ENCODE assay signal across 19 cellular contexts in the genomic region with DNA sequence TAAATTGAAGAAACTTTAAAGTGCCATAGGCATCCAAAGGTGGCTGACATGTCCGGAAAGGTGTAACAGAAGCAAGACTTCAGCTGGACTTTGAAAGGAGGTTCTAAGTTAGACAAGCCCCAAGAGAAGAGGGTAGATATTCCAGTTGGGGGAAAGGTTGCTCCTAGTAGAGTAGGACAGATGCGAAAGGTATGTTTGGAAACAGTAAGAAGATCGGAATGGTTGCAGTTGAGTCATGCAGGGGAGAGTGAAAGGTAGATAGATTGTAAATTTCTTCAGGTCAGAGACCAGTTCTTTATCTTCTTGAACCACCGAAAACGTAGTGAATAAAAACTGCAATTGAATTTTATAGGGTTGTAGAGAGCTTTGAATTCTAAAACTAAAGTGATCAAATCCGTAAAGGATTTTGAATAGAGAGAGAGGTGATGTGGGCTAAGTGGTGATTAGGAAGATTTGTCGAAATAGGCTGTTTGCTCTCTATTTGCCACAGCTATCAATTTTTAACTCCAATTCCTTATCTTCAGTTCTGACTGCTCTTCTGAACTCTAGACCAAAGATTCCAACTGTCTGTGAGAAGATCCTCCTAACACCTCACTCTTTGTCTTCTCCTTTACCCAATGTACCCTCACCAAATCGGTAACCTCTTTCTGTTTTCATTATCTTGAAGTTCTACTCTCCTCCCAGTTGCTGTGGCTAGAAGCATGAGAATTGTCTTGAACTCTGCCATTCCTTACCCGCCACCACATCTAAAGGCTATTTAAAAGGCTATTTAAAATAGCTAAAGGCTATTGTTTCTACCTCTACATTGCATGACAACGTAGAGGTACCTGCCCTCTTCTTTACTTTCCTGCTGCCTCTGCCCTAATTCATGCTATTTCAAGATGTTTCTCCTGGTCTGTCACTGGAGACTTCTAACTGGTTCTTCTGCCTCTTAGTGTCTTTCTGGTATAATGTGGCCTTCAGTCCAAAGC. TPM values are rescaled to one million over a fixed set of nuclear protein-coding genes. Genes with fewer than 3 reads are reported as not detected.
DNase-seq lines count a peak whose midpoint lies in the region; ATAC-seq and TF ChIP-seq lines count a peak whose summit lies in the region.
"Had no signal": no experiment of that assay in that cellular context is flagged by ENCODE, and none has a peak within 500 bp of the region (broad histone marks: within the 10 kb centered on the region; RNA-seq: fewer than 3 reads in every experiment).

No MANE protein-coding gene starts in this region.

- H3K4me3 ChIP-seq in PC-3 (ENCODE audit: low read length) = 0 out of 2 replicates have a peak overlapping the region, but pooled peaks have one; percentile 5
- no peak overlapping the region for H3K4me3 ChIP-seq in epithelial cell of esophagus (ENCODE audit: low read length)
- H3K4me3 ChIP-seq: A549, colonic mucosa, lower lobe of right lung, psoas muscle had no signal

- TF ChIP-seq CTCF in PC-3 (conservative IDR thresholded peaks at IDR 0.05; ENCODE audit: low read depth, low read length) = no peak
- TF ChIP-seq CTCF in epithelial cell of esophagus (IDR thresholded peaks at IDR 0.05; ENCODE audit: insufficient read depth, low read depth, low read length, missing control alignments) = no peak

- H2AFZ ChIP-seq in PC-3 (ENCODE audit: low read length) = no peak overlapping the region

- no peaks in the 10 kb centered on the region for H4K20me1 ChIP-seq in PC-3 (ENCODE audit: low read length)

- no peaks in the 10 kb centered on the region for H3K9me2 ChIP-seq in PC-3 (replicated peaks; ENCODE audit: low read length)

- H3K4me1 ChIP-seq in PC-3 (ENCODE audit: insufficient read depth, low read length) = peaks cover 15% of the 10 kb centered on the region
- H3K4me1 ChIP-seq: colonic mucosa had no signal

- H3K79me2 ChIP-seq in PC-3 (ENCODE audit: low read length) = peaks cover 34% of the 10 kb centered on the region

- H3K4me2 ChIP-seq in PC-3 (ENCODE audit: low read length) = peak overlapping the region; percentile 70
- H3K4me2 ChIP-seq: A549 had no signal

- no peak overlapping the region for H3K9ac ChIP-seq in PC-3 (ENCODE audit: low read length)

- H3K27me3 ChIP-seq in PC-3 (ENCODE audit: low read length) = no peaks in the 10 kb centered on the region
- H3K27me3 ChIP-seq: colonic mucosa had no signal

- BruUV-seq in PC-3 (replicated peaks; lab: Mats Ljungman, UMichigan) = no TSS peak

- H3K4me1 Mint-ChIP-seq in activated CD8-positive, alpha-beta memory T cell treated with anti-CD3 and anti-CD28 coated beads, Interleukin-2, amount 10 ng/mL, durations not matched to agents 7 days and 5 days = peaks cover 60% of the 10 kb centered on the region
- H3K4me1 Mint-ChIP-seq in natural killer cell treated with Interleukin-12 subunit alpha and Interleukin-12 subunit beta and Interleukin-15 and Interleukin-18, amount 100 ng/mL, for 72 hours (ENCODE audit: low read depth in 2 of 2) = peaks cover 48 to 49% of the 10 kb centered on the region in 2 donors

- H3K36me3 Mint-ChIP-seq in activated CD8-positive, alpha-beta memory T cell treated with anti-CD3 and anti-CD28 coated beads, Interleukin-2, amount 10 ng/mL, durations not matched to agents 7 days and 5 days = peaks cover 49% of the 10 kb centered on the region
- H3K36me3 Mint-ChIP-seq in natural killer cell treated with Interleukin-12 subunit alpha and Interleukin-12 subunit beta and Interleukin-15 and Interleukin-18, amount 100 ng/mL, for 72 hours = peaks cover 17% of the 10 kb centered on the region

- intact Hi-C loops in PC-3 (cut with micrococcal nuclease) = no loop called here

- POLR2A ChIA-PET in PC-3 (lab: Charles Lee; ENCODE audit: unreplicated experiment) = no interaction called here

- H3K27ac ChIP-seq in PC-3 (ENCODE audit: low read length) = peak overlapping the region; percentile 8
- H3K27ac ChIP-seq: A549, colonic mucosa, lower lobe of right lung, psoas muscle had no signal

- CTCF ChIA-PET in activated CD8-positive, alpha-beta memory T cell treated with anti-CD3 and anti-CD28 coated beads, Interleukin-2, amount 10 ng/mL, durations not matched to agents 7 days and 5 days (lab: Charles Lee) = interaction anchor here (1.3 to 2.0 kb wide), 4 partner anchors 11 to 37 kb away, joined by 3 to 8 read pairs (median 5); a partner anchor contains a TSS
- CTCF ChIA-PET in PC-3 (lab: Charles Lee) = no interaction called here

- ATAC-seq in activated CD8-positive, alpha-beta memory T cell treated with anti-CD3 and anti-CD28 coated beads, Interleukin-2, amount 10 ng/mL, durations not matched to agents 7 days and 5 days = no peak
- peak; percentile 51 for ATAC-seq in PC-3
- ATAC-seq in natural killer cell treated with Interleukin-12 subunit alpha and Interleukin-12 subunit beta and Interleukin-15 and Interleukin-18, amount 100 ng/mL, for 72 hours = no peak
- ATAC-seq in GM19455 (IDR thresholded peaks at IDR 0.05; ENCODE audit: unreplicated experiment) = no peak
- ATAC-seq in HG02981 (IDR thresholded peaks at IDR 0.05; ENCODE audit: unreplicated experiment) = no peak
- ATAC-seq: A549, lower lobe of right lung, psoas muscle had no signal

- no peaks in the 10 kb centered on the region for H3K9me3 Mint-ChIP-seq in activated CD8-positive, alpha-beta memory T cell treated with anti-CD3 and anti-CD28 coated beads, Interleukin-2, amount 10 ng/mL, durations not matched to agents 7 days and 5 days (ENCODE audit: low read depth)
- H3K9me3 Mint-ChIP-seq in natural killer cell treated with Interleukin-12 subunit alpha and Interleukin-12 subunit beta and Interleukin-15 and Interleukin-18, amount 100 ng/mL, for 72 hours = no peaks in the 10 kb centered on the region

- no peak overlapping the region for H3K4me3 Mint-ChIP-seq in activated CD8-positive, alpha-beta memory T cell treated with anti-CD3 and anti-CD28 coated beads, Interleukin-2, amount 10 ng/mL, durations not matched to agents 7 days and 5 days
- H3K4me3 Mint-ChIP-seq in natural killer cell treated with Interleukin-12 subunit alpha and Interleukin-12 subunit beta and Interleukin-15 and Interleukin-18, amount 100 ng/mL, for 72 hours = peak overlapping the region; percentile 38

- DNase-seq in activated CD8-positive, alpha-beta memory T cell treated with anti-CD3 and anti-CD28 coated beads, Interleukin-2, amount 10 ng/mL, durations not matched to agents 7 days and 5 days = no peak
- DNase-seq in activated CD8-positive, alpha-beta memory T cell treated with anti-CD3 and anti-CD28 coated beads for 24 hours = no peak
- DNase-seq in PC-3 = peak; percentile 81
- peak; percentile 47 for DNase-seq in epithelial cell of esophagus (ENCODE audit: low read depth)
- DNase-seq in natural killer cell treated with Interleukin-12 subunit alpha and Interleukin-12 subunit beta and Interleukin-15 and Interleukin-18, amount 100 ng/mL, for 72 hours (ENCODE audit: low spot score) = no peak
- DNase-seq in NCI-H1694 (lab: John Stamatoyannopoulos, UW) = no peak
- DNase-seq: activated CD4-positive, alpha-beta T cell treated with anti-CD3 and anti-CD28 coated beads for 4 hours; anterior cingulate cortex; colonic mucosa; foreskin melanocyte; lower lobe of right lung; NCI-H187; psoas muscle; SHP77 treated with DMSO at 0.1 percent for 48 hours; stimulated activated CD4-positive, alpha-beta T cell treated with anti-CD3 and anti-CD28 coated beads, Interleukin-12 subunit alpha, Interleukin-12 subunit beta, amount 100 ng/mL, for 4 hours; stimulated activated naive CD4-positive, alpha-beta T cell treated with Interleukin-2 at 50 U/mL for 16 hours had no signal

- no peaks in the 10 kb centered on the region for H3F3A ChIP-seq in PC-3 (ENCODE audit: low read length, unreplicated experiment)

- no peaks in the 10 kb centered on the region for H3K9me3 ChIP-seq in PC-3 (ENCODE audit: low read length)
- H3K9me3 ChIP-seq: A549, colonic mucosa, lower lobe of right lung, psoas muscle had no signal

- no peaks in the 10 kb centered on the region for H3K27me3 Mint-ChIP-seq in activated CD8-positive, alpha-beta memory T cell treated with anti-CD3 and anti-CD28 coated beads, Interleukin-2, amount 10 ng/mL, durations not matched to agents 7 days and 5 days
- H3K27me3 Mint-ChIP-seq in natural killer cell treated with Interleukin-12 subunit alpha and Interleukin-12 subunit beta and Interleukin-15 and Interleukin-18, amount 100 ng/mL, for 72 hours = no peaks in the 10 kb centered on the region

- no peaks in the 10 kb centered on the region for H3K36me3 ChIP-seq in PC-3 (ENCODE audit: low read depth, low read length)
- H3K36me3 ChIP-seq: colonic mucosa had no signal

- peak overlapping the region; percentile 3 for H3K27ac Mint-ChIP-seq in activated CD8-positive, alpha-beta memory T cell treated with anti-CD3 and anti-CD28 coated beads, Interleukin-2, amount 10 ng/mL, durations not matched to agents 7 days and 5 days
- H3K27ac Mint-ChIP-seq in natural killer cell treated with Interleukin-12 subunit alpha and Interleukin-12 subunit beta and Interleukin-15 and Interleukin-18, amount 100 ng/mL, for 72 hours = peak overlapping the region; percentile 10 to 44

RNA-seq across cellular contexts. Expression of a gene that starts 16.7 kb away (rescaled TPM):
- total RNA-seq in activated CD8-positive, alpha-beta memory T cell treated with anti-CD3 and anti-CD28 coated beads, Interleukin-2, amount 10 ng/mL, durations not matched to agents 7 days and 5 days = 100 to 1,000 TPM; 319 to 488 TPM
- total RNA-seq in PC-3 (2014; rRNA removed) = 103 and 146 TPM in 2 replicates
- 100 to 1,000 TPM; 370 to 514 TPM for total RNA-seq in natural killer cell treated with Interleukin-12 subunit alpha and Interleukin-12 subunit beta and Interleukin-15 and Interleukin-18, amount 100 ng/mL, for 72 hours

Comparison
In these comparisons a context has a peak if more than half of its experiments do, and no peak if none do; other contexts are left out.
1. DNase-seq: peak in PC-3 (single experiment) and epithelial cell of esophagus (single experiment); none in activated CD8-positive, alpha-beta memory T cell treated with anti-CD3 and anti-CD28 coated beads, Interleukin-2, amount 10 ng/mL, durations not matched to agents 7 days and 5 days (single experiment), activated CD8-positive, alpha-beta memory T cell treated with anti-CD3 and anti-CD28 coated beads for 24 hours (single experiment), natural killer cell treated with Interleukin-12 subunit alpha and Interleukin-12 subunit beta and Interleukin-15 and Interleukin-18, amount 100 ng/mL, for 72 hours (single experiment) and NCI-H1694 (single experiment).